ENCODE assay signal across 18 cellular contexts in the genomic region with DNA sequence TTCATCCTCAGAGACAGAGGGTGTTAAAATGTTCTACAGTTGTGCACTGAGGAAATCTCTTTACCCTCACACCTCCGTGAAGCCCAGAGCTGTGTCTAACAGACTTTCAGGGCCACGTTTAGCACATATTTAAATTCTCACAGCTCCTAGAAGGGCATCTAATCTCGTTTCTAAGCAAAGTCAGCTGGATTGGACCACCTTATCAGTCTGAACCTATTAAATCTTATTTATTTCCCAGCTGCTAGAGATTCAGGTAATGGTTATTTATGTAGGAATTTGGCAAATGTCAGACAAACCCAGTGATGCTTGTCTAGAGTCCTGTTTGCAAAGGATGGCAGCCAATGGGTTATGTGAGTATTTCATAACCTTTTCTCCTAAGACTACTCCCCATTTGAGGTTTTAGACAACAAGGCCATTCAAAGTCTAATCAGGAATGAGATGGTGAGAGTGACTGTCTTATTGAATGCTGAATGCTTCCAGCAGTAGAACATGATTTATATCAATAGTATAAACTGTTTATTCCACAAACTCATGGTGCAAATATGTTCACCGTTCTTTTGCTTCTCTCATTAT.
"Had no signal": no experiment of that assay in that cellular context is flagged by ENCODE, and none has a peak within 500 bp of the region (broad histone marks: within the 10 kb centered on the region; RNA-seq: fewer than 3 reads in every experiment).

No MANE protein-coding gene starts in this region.

- H3K79me2 ChIP-seq: parathyroid adenoma had no signal

- ATAC-seq: activated naive CD4-positive, alpha-beta T cell treated with anti-CD3 and anti-CD28 coated beads, Interleukin-2, amount 50 U/mL, for 72 hours; naive thymus-derived CD4-positive, alpha-beta T cell; sciatic nerve had no signal

- H3K27me3 ChIP-seq: adrenal gland, esophagus muscularis mucosa, stomach, upper lobe of left lung had no signal

- H3K9ac ChIP-seq: parathyroid adenoma had no signal

- H3K4me1 Mint-ChIP-seq: naive thymus-derived CD4-positive, alpha-beta T cell had no signal

- H3K4me2 ChIP-seq: smooth muscle cell had no signal

- DNase-seq: activated CD4-positive, alpha-beta T cell treated with anti-CD3 and anti-CD28 coated beads for 1 hour; activated CD4-positive, alpha-beta T cell treated with anti-CD3 and anti-CD28 coated beads, Interleukin-2, amount 50 U/mL, for 4 hours; activated gamma-delta T cell; adrenal gland; effector CD8-positive, alpha-beta T cell; mesenchymal stem cell; naive thymus-derived CD4-positive, alpha-beta T cell; stimulated activated CD4-positive, alpha-beta T cell treated with anti-CD3 and anti-CD28 coated beads, Interleukin-4, amount 100 ng/mL, for 1 hour; stomach; upper lobe of left lung had no signal

- H3K4me1 ChIP-seq: adrenal gland, esophagus muscularis mucosa, parathyroid adenoma, upper lobe of left lung had no signal

- H3K36me3 ChIP-seq: adrenal gland, esophagus muscularis mucosa, neutrophil, stomach, upper lobe of left lung had no signal

- H3K4me3 ChIP-seq: adrenal gland, esophagus muscularis mucosa, smooth muscle cell, stomach, upper lobe of left lung had no signal

- H3K4me3 Mint-ChIP-seq: dendritic cell treated with granulocyte-macrophage colony-stimulating factor and Interleukin-4, amounts not matched to agents 40 ng/mL and 50 ng/mL, for 4 days; naive thymus-derived CD4-positive, alpha-beta T cell; T-helper 1 cell treated with Interleukin-12 subunit alpha and Interleukin-12 subunit beta and Interleukin-4 antibody, amounts not matched to agents 30 μg/mL and 1 μg/mL, for 36 hours had no signal

- H3K36me3 Mint-ChIP-seq: activated naive CD4-positive, alpha-beta T cell treated with anti-CD3 and anti-CD28 coated beads, Interleukin-2, amount 50 U/mL, for 72 hours; naive thymus-derived CD4-positive, alpha-beta T cell had no signal

- H3K9me3 Mint-ChIP-seq: activated naive CD4-positive, alpha-beta T cell treated with anti-CD3 and anti-CD28 coated beads, Interleukin-2, amount 50 U/mL, for 72 hours; T-helper 1 cell treated with Interleukin-12 subunit alpha and Interleukin-12 subunit beta and Interleukin-4 antibody, amounts not matched to agents 30 μg/mL and 1 μg/mL, for 36 hours had no signal

- H3K27ac ChIP-seq: adrenal gland, esophagus muscularis mucosa, neutrophil, parathyroid adenoma, stomach, upper lobe of left lung had no signal

- H3K27ac Mint-ChIP-seq: activated naive CD4-positive, alpha-beta T cell treated with anti-CD3 and anti-CD28 coated beads, Interleukin-2, amount 50 U/mL, for 72 hours; dendritic cell treated with granulocyte-macrophage colony-stimulating factor and Interleukin-4, amounts not matched to agents 40 ng/mL and 50 ng/mL, for 4 days; naive thymus-derived CD4-positive, alpha-beta T cell; T-helper 1 cell treated with Interleukin-12 subunit alpha and Interleukin-12 subunit beta and Interleukin-4 antibody, amounts not matched to agents 30 μg/mL and 1 μg/mL, for 36 hours had no signal
